Comparison of ENCODE assay signal across 8 cellular contexts in genomic region chr2:158381978-158382377, GRCh38.
"Had no signal": no experiment of that assay in that cellular context is flagged by ENCODE, and none has a peak within 500 bp of the region (broad histone marks: within the 10 kb centered on the region; RNA-seq: fewer than 3 reads in every experiment).

No MANE protein-coding gene starts in this region.

- FAIRE-seq: G401.6, GM12878, GM12891, GM12892, GM18507, GM19239 had no signal

- DNase-seq: GDM1, GF-D8 had no signal

- ATAC-seq: GM12878 had no signal

- H3K4me3 ChIP-seq: GM12878 had no signal
